ENCODE assay signal across 14 cellular contexts in genomic region chr17:32862940-32863339, GRCh38.
"Had no signal": no experiment of that assay in that cellular context is flagged by ENCODE, and none has a peak within 500 bp of the region (broad histone marks: within the 10 kb centered on the region; RNA-seq: fewer than 3 reads in every experiment).

No MANE protein-coding gene starts in this region.

- H3K36me3 Mint-ChIP-seq: activated naive CD4-positive, alpha-beta T cell treated with anti-CD3 and anti-CD28 coated beads, Interleukin-2, amount 10 ng/mL, durations not matched to agents 7 days and 5 days had no signal

- H3K36me3 ChIP-seq: esophagus squamous epithelium, thyroid gland had no signal

- DNase-seq: activated B cell treated with CpG ODN at 0.5 μM for 24 hours; activated CD4-positive, alpha-beta T cell treated with anti-CD3 and anti-CD28 coated beads, Interleukin-2, amount 50 U/mL, for 1 hour; activated naive CD4-positive, alpha-beta T cell treated with anti-CD3 and anti-CD28 coated beads, Interleukin-2, amount 10 ng/mL, durations not matched to agents 7 days and 5 days; activated T-cell treated with anti-CD3 and anti-CD28 coated beads for 4 hours; esophagus squamous epithelium; head of caudate nucleus; islet precursor cell; left ventricle myocardium superior; naive thymus-derived CD4-positive, alpha-beta T cell; T-helper 2 cell; thyroid gland had no signal

- H3K9me3 Mint-ChIP-seq: activated B cell treated with CpG ODN at 0.5 μM for 24 hours; activated naive CD4-positive, alpha-beta T cell treated with anti-CD3 and anti-CD28 coated beads, Interleukin-2, amount 10 ng/mL, durations not matched to agents 7 days and 5 days; activated T-helper 2 cell treated with anti-CD3 and anti-CD28 coated beads, Interferon-gamma antibody, Interleukin-2, Interleukin-4, amounts not matched to agents 10 μg/mL and 5 μg/mL and 100 μg/mL, durations not matched to agents 14 hours and 24 hours and 36 hours; naive thymus-derived CD4-positive, alpha-beta T cell had no signal

- H3K27ac ChIP-seq: esophagus squamous epithelium had no signal

- H3K9me3 ChIP-seq: esophagus squamous epithelium, thyroid gland had no signal

- H3K27me3 Mint-ChIP-seq: activated B cell treated with CpG ODN at 0.5 μM for 24 hours; activated naive CD4-positive, alpha-beta T cell treated with anti-CD3 and anti-CD28 coated beads, Interleukin-2, amount 10 ng/mL, durations not matched to agents 7 days and 5 days had no signal

- H3K4me1 Mint-ChIP-seq: activated B cell treated with CpG ODN at 0.5 μM for 24 hours; activated naive CD4-positive, alpha-beta T cell treated with anti-CD3 and anti-CD28 coated beads, Interleukin-2, amount 10 ng/mL, durations not matched to agents 7 days and 5 days had no signal

- H3K4me3 ChIP-seq: esophagus squamous epithelium, skin epidermis, thyroid gland had no signal

- H3K27ac Mint-ChIP-seq: activated B cell treated with CpG ODN at 0.5 μM for 24 hours; activated naive CD4-positive, alpha-beta T cell treated with anti-CD3 and anti-CD28 coated beads, Interleukin-2, amount 10 ng/mL, durations not matched to agents 7 days and 5 days; activated T-helper 2 cell treated with anti-CD3 and anti-CD28 coated beads, Interferon-gamma antibody, Interleukin-2, Interleukin-4, amounts not matched to agents 10 μg/mL and 5 μg/mL and 100 μg/mL, durations not matched to agents 14 hours and 24 hours and 36 hours; naive thymus-derived CD4-positive, alpha-beta T cell had no signal

- H3K4me1 ChIP-seq: esophagus squamous epithelium had no signal

- H3K4me3 Mint-ChIP-seq: activated B cell treated with CpG ODN at 0.5 μM for 24 hours; activated naive CD4-positive, alpha-beta T cell treated with anti-CD3 and anti-CD28 coated beads, Interleukin-2, amount 10 ng/mL, durations not matched to agents 7 days and 5 days; naive thymus-derived CD4-positive, alpha-beta T cell had no signal

- FAIRE-seq: TTC549 had no signal

- H3K27me3 ChIP-seq: esophagus squamous epithelium, thyroid gland had no signal
